Comparison of ENCODE assay signal across 8 cellular contexts in the genomic region with DNA sequence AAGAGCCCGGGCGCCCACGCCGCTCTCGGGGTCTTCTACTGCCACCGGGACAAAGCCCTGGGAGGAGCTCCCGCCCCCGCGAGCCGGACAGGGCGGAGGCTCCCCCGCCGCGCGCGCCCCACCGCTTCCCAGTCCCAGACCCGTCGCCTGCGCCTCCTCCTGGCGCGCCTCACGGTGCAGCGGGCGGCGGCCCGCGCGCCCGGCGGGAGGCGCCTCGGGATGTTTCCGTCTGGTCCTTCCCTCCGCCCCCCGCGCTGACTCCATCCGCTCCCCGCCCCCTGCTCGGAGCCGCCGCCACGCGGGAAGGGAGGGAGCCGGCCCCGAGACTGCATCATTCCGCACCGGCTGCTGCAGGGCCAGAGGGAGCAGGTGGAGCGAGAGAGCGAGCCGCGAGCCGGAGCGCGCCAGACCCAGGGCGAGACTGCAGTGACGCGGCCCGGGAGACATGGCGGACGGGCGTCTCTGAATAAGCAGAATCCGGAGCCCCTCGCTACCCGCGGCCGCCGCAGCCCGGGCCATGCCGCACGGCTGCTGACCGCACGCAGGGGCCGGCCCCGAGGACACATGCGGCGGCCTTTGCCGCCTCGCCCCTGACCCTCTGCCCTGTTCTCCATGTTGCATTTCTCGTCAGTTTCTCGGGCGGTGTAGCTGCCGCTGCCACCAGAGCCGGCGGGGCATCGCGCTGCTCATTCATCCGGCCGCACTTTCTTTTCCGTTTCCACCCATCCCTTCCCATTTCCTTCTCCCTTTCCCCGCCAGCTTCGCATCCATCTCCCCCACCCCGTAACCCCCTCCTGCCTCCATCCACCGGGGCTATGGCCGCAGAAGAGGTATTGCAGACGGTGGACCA. TPM values are rescaled to one million over a fixed set of nuclear protein-coding genes. Genes with fewer than 3 reads are reported as not detected.
DNase-seq lines count a peak whose midpoint lies in the region; ATAC-seq and TF ChIP-seq lines count a peak whose summit lies in the region.

A gene (plus strand): TSS at position 331 of the 850 bp plus-strand sequence. CDS start 485 bp downstream, at position 816.

- DNase-seq in GM19240 (ENCODE audit: insufficient read length, low spot score) (peak; percentile 68), NCI-H748 treated with DMSO at 0.1 percent for 48 hours (lab: John Stamatoyannopoulos, UW) (peak; percentile 81), lower lobe of right lung (peak; percentile 85)
- DNase-seq in activated CD8-positive, alpha-beta T cell treated with anti-CD3 and anti-CD28 coated beads for 36 hours: peak; percentile 81
- peak; percentile 61 to 81 (median 70) for DNase-seq in stimulated activated CD4-positive, alpha-beta T cell treated with anti-CD3 and anti-CD28 coated beads, TNF-alpha, amount 100 ng/mL, for 24 hours (ENCODE audit: low read depth in 3 of 3)

- H3K27ac Mint-ChIP-seq in activated CD8-positive, alpha-beta T cell treated with anti-CD3 and anti-CD28 coated beads for 36 hours: peak within 1 kb of the TSS; percentile 93

- peaks cover 20 to 22% of the 10 kb centered on the region in 2 donors for H3K4me1 ChIP-seq in duodenal mucosa (ENCODE audit: control insufficient read depth in 1 of 2, insufficient read depth in 2 of 2, low read length in 2 of 2)
- H3K4me1 ChIP-seq in lower lobe of right lung: peaks cover 23% of the 10 kb centered on the region

- peak; percentile 70 for TF ChIP-seq CTCF in C4-2B (conservative IDR thresholded peaks at IDR 0.05)
- TF ChIP-seq CTCF in activated CD8-positive, alpha-beta T cell treated with anti-CD3 and anti-CD28 coated beads for 36 hours (IDR thresholded peaks at IDR 0.05): peak; percentile 28
- peak; percentile 41 for TF ChIP-seq CTCF in lower lobe of right lung (IDR thresholded peaks at IDR 0.05)

- peak within 1 kb of the TSS; percentile 97 for H3K4me3 Mint-ChIP-seq in activated CD8-positive, alpha-beta T cell treated with anti-CD3 and anti-CD28 coated beads for 36 hours

- peaks cover 25% of the 10 kb centered on the region for H3K4me1 Mint-ChIP-seq in activated CD8-positive, alpha-beta T cell treated with anti-CD3 and anti-CD28 coated beads for 36 hours (ENCODE audit: low read depth)

- peak within 1 kb of the TSS; percentile 83 to 84 for H3K9ac ChIP-seq in duodenal mucosa (ENCODE audit: low read depth in 1 of 2, low read length in 2 of 2)

- peak within 1 kb of the TSS; percentile 92 to 98 for H3K4me3 ChIP-seq in duodenal mucosa (ENCODE audit: low read depth in 1 of 2, low read length in 2 of 2)
- H3K4me3 ChIP-seq in lower lobe of right lung: peak within 1 kb of the TSS; percentile 99

- H3K36me3 Mint-ChIP-seq in activated CD8-positive, alpha-beta T cell treated with anti-CD3 and anti-CD28 coated beads for 36 hours (ENCODE audit: low read depth): no peaks in the 10 kb centered on the region

- H3K27ac ChIP-seq in C4-2B (peak within 1 kb of the TSS; percentile 88), duodenal mucosa (ENCODE audit: low read depth, low read length) (peak within 1 kb of the TSS; percentile 78), lower lobe of right lung (peak within 1 kb of the TSS; percentile 82)

- CTCF ChIA-PET in activated CD8-positive, alpha-beta T cell treated with anti-CD3 and anti-CD28 coated beads for 36 hours (lab: Charles Lee): interaction anchor here (0.7 to 2.8 kb wide), 13 partner anchors 9 to 454 kb away, joined by 3 to 12 read pairs (median 3); no protein-coding TSS in a partner anchor

- peaks cover 2% of the 10 kb centered on the region for H3K27me3 Mint-ChIP-seq in activated CD8-positive, alpha-beta T cell treated with anti-CD3 and anti-CD28 coated beads for 36 hours

- no peaks in the 10 kb centered on the region for H3K9me3 ChIP-seq in duodenal mucosa (ENCODE audit: control insufficient read depth in 1 of 2, low read length in 2 of 2)
- no peaks in the 10 kb centered on the region for H3K9me3 ChIP-seq in lower lobe of right lung

- POLR2A ChIA-PET in activated CD8-positive, alpha-beta T cell treated with anti-CD3 and anti-CD28 coated beads for 36 hours (lab: Charles Lee): interaction anchor here (0.6 to 2.2 kb wide), 9 partner anchors 13 to 454 kb away, joined by 3 to 5 read pairs (median 3); no protein-coding TSS in a partner anchor

- peak; percentile 70 for ATAC-seq in HG03457 (IDR thresholded peaks at IDR 0.05; ENCODE audit: unreplicated experiment)
- peak; percentile 86 for ATAC-seq in activated CD8-positive, alpha-beta T cell treated with anti-CD3 and anti-CD28 coated beads for 36 hours
- peak; percentile 96 to 97 for ATAC-seq in lower lobe of right lung

- H3K27me3 ChIP-seq in duodenal mucosa (ENCODE audit: control insufficient read depth in 1 of 2, insufficient read depth in 2 of 2, low read length in 2 of 2) (no peaks in the 10 kb centered on the region), lower lobe of right lung (ENCODE audit: low read depth) (no peaks in the 10 kb centered on the region)

- H3K9me3 Mint-ChIP-seq in activated CD8-positive, alpha-beta T cell treated with anti-CD3 and anti-CD28 coated beads for 36 hours: no peaks in the 10 kb centered on the region

- intact Hi-C loops in activated CD8-positive, alpha-beta T cell treated with anti-CD3 and anti-CD28 coated beads for 36 hours (cut with micrococcal nuclease): no loop called here
- intact Hi-C loops in lower lobe of right lung (cut with DNase I): no loop called here

- H3K36me3 ChIP-seq in duodenal mucosa (ENCODE audit: control insufficient read depth in 1 of 2, insufficient read depth in 2 of 2, low read length in 2 of 2) (no peaks in the 10 kb centered on the region), lower lobe of right lung (no peaks in the 10 kb centered on the region)

RNA-seq across cellular contexts. Expression of the gene that starts here (rescaled TPM):
- 10 to 100 TPM; 12.5 to 13.2 TPM for total RNA-seq in activated CD8-positive, alpha-beta T cell treated with anti-CD3 and anti-CD28 coated beads for 36 hours
- 11.0 TPM for total RNA-seq in lower lobe of right lung

Comparison
In these comparisons a context has a peak if more than half of its experiments do, and no peak if none do; other contexts are left out.
1. Peak in every context shown above with its lines: DNase-seq, ATAC-seq, H3K4me3 ChIP-seq and H3K27ac ChIP-seq.